ENCODE assay signal across 15 cellular contexts in genomic region chr1:246418565-246419312, GRCh38.
"Had no signal": no experiment of that assay in that cellular context is flagged by ENCODE, and none has a peak within 500 bp of the region (broad histone marks: within the 10 kb centered on the region; RNA-seq: fewer than 3 reads in every experiment).

No MANE protein-coding gene starts in this region.

- H3K4me3 ChIP-seq: body of pancreas, coronary artery, heart left ventricle, thoracic aorta, upper lobe of left lung had no signal

- ATAC-seq: activated CD4-positive, CD25-positive, alpha-beta regulatory T cell treated with anti-CD3 and anti-CD28 coated beads, Interleukin-2, amount 50 U/mL, for 24 hours; activated CD8-positive, alpha-beta T cell treated with anti-CD3 and anti-CD28 coated beads, Interleukin-2, amount 10 ng/mL, durations not matched to agents 7 days and 5 days; body of pancreas; heart left ventricle; left ventricle myocardium superior; natural killer cell treated with Interleukin-12 subunit alpha and Interleukin-12 subunit beta and Interleukin-15 and Interleukin-18, amount 100 ng/mL, for 72 hours; sciatic nerve; stimulated activated effector memory CD8-positive, alpha-beta T cell treated with anti-CD3 and anti-CD28 coated beads, Interleukin-12 subunit alpha, Interleukin-12 subunit beta, amount 100 ng/mL, for 72 hours had no signal

- DNase-seq: activated CD4-positive, alpha-beta T cell treated with anti-CD3 and anti-CD28 coated beads, Interleukin-2, amount 10 ng/mL, durations not matched to agents 7 days and 5 days; activated CD8-positive, alpha-beta T cell treated with anti-CD3 and anti-CD28 coated beads, Interleukin-2, amount 10 ng/mL, durations not matched to agents 7 days and 5 days; activated naive CD4-positive, alpha-beta T cell treated with anti-CD3 and anti-CD28 coated beads for 36 hours; activated T-cell treated with anti-CD3 and anti-CD28 coated beads, Interleukin-2, amount 50 U/mL, for 24 hours; body of pancreas; heart left ventricle; left ventricle myocardium superior; stimulated activated CD4-positive, alpha-beta T cell treated with anti-CD3 and anti-CD28 coated beads, Interleukin-4, amount 100 ng/mL, for 24 hours had no signal
